8 cellular contexts compared by ENCODE assay signal in genomic region chr19:17469092-17469370, GRCh38. TPM values are rescaled to one million over a fixed set of nuclear protein-coding genes. Genes with fewer than 3 reads are reported as not detected.
DNase-seq lines count a peak whose midpoint lies in the region; ATAC-seq and TF ChIP-seq lines count a peak whose summit lies in the region.

No MANE protein-coding gene starts in this region.

- H3K36me3 ChIP-seq in left ventricle myocardium inferior = peaks cover 10% of the 10 kb centered on the region
- no peaks in the 10 kb centered on the region for H3K36me3 ChIP-seq in mesenchymal stem cell (ENCODE audit: control insufficient read depth in 1 of 2, insufficient read depth in 2 of 2, low read depth in 1 of 2, low read length in 2 of 2)
- H3K36me3 ChIP-seq in uterus = no peaks in the 10 kb centered on the region

- H3K27me3 Mint-ChIP-seq in MCF 10A (ENCODE audit: insufficient read depth, unreplicated experiment) = no peaks in the 10 kb centered on the region

- peak overlapping the region in 1 of 2 experiments; percentile 92 for H3K18ac ChIP-seq in mesenchymal stem cell (ENCODE audit: low read depth in 1 of 2, low read length in 2 of 2)

- H3K4me2 ChIP-seq in mesenchymal stem cell (ENCODE audit: low read length, poor library complexity, severe bottlenecking) = peak overlapping the region; percentile 84

- H3K9me3 Mint-ChIP-seq in MCF 10A (ENCODE audit: unreplicated experiment) = no peaks in the 10 kb centered on the region

- ATAC-seq in Right ventricle myocardium superior (ENCODE audit: poor library complexity) = no peak

- H3K9me3 ChIP-seq in left ventricle myocardium inferior (replicated peaks) = no peaks in the 10 kb centered on the region
- no peaks in the 10 kb centered on the region for H3K9me3 ChIP-seq in mesenchymal stem cell (ENCODE audit: control insufficient read depth, low read length)
- H3K9me3 ChIP-seq in uterus = no peaks in the 10 kb centered on the region

- H3K27me3 ChIP-seq in left ventricle myocardium inferior (ENCODE audit: low read depth) (no peaks in the 10 kb centered on the region), mesenchymal stem cell (ENCODE audit: control insufficient read depth in 1 of 2, insufficient read depth in 1 of 2, low read length in 2 of 2) (peaks cover 0 to 6% of the 10 kb centered on the region in 2 experiments), uterus (no peaks in the 10 kb centered on the region)

- peak overlapping the region; percentile 93 for H3K4me3 ChIP-seq in left ventricle myocardium inferior
- peak overlapping the region; percentile 67 to 77 for H3K4me3 ChIP-seq in mesenchymal stem cell (ENCODE audit: insufficient read depth in 1 of 2, low read depth in 1 of 2, low read length in 2 of 2)
- peak overlapping the region; percentile 54 to 78 for H3K4me3 ChIP-seq in uterus

- H3K4me1 Mint-ChIP-seq in MCF 10A (ENCODE audit: insufficient read depth, unreplicated experiment) = peaks cover 39% of the 10 kb centered on the region

- no peaks in the 10 kb centered on the region for H3K36me3 Mint-ChIP-seq in MCF 10A (ENCODE audit: insufficient read depth, unreplicated experiment)

- H2AFZ ChIP-seq in mesenchymal stem cell (ENCODE audit: low read depth, low read length) = peak overlapping the region; percentile 56

- peak overlapping the region; percentile 91 for H3K4me3 Mint-ChIP-seq in MCF 10A (ENCODE audit: unreplicated experiment)

- H2BK15ac ChIP-seq in mesenchymal stem cell (ENCODE audit: low read depth, poor library complexity, severe bottlenecking) = no peak overlapping the region

- H2AK5ac ChIP-seq in mesenchymal stem cell (ENCODE audit: low read length, severe bottlenecking) = no peak overlapping the region

- peak overlapping the region; percentile 87 for H3K9ac ChIP-seq in mesenchymal stem cell (ENCODE audit: low read length)

- peak overlapping the region; percentile 97 for H3K27ac ChIP-seq in left ventricle myocardium inferior (replicated peaks)
- no peak overlapping the region for H3K27ac ChIP-seq in mesenchymal stem cell (ENCODE audit: low read length, poor library complexity, severe bottlenecking)
- H3K27ac ChIP-seq in uterus = peak overlapping the region; percentile 89 to 92

- intact Hi-C loops in left ventricle myocardium inferior (cut with micrococcal nuclease) (no loop called here), Right ventricle myocardium superior (cut with DNase I) (loop anchor here (5.0 kb wide), 1 partner anchor 72 kb away; no protein-coding TSS in a partner anchor), MCF 10A (cut with micrococcal nuclease) (loop anchor here (5.0 to 10.0 kb wide), 3 partner anchors 298 to 404 kb away; partner anchors contain the start of gene RPL18A), uterus (cut with DNase I; ENCODE audit: low total_unique reads) (no loop called here)

- peak overlapping the region in 1 of 2 experiments; percentile 58 for H3K14ac ChIP-seq in mesenchymal stem cell (ENCODE audit: low read length in 2 of 2)

- BruUV-seq in MCF 10A (replicated peaks; lab: Mats Ljungman, UMichigan) = TSS peak; percentile 51

- peaks cover 15% of the 10 kb centered on the region for H3K79me1 ChIP-seq in mesenchymal stem cell (replicated peaks; ENCODE audit: low read length, poor library complexity, severe bottlenecking)

- TF ChIP-seq CTCF in left ventricle myocardium inferior (IDR thresholded peaks at IDR 0.05; ENCODE audit: borderline replicate concordance) (no peak), MCF 10A (IDR thresholded peaks at IDR 0.05; ENCODE audit: unreplicated experiment) (no peak), uterus (IDR thresholded peaks at IDR 0.05) (no peak)

- CTCF ChIA-PET in MCF 10A (lab: Yijun Ruan, JAX) = interaction anchor here (0.6 to 0.8 kb wide), 6 partner anchors 28 to 132 kb away, joined by 3 to 4 read pairs (median 4); partner anchors contain the start of genes GTPBP3 and PGLS

- no peak for DNase-seq in left ventricle myocardium inferior
- DNase-seq in Right ventricle myocardium superior = no peak
- no peak for DNase-seq in MCF 10A (ENCODE audit: unreplicated experiment)
- peak; percentile 73 for DNase-seq in mesenchymal stem cell
- DNase-seq in uterus = no peak
- no peak for DNase-seq in D341Med (ENCODE audit: low spot score)
- DNase-seq in OCI-M1 (lab: John Stamatoyannopoulos, UW) = no peak
- no peak for DNase-seq in stimulated activated CD4-positive, alpha-beta T cell treated with anti-CD3 and anti-CD28 coated beads, Interleukin-12 subunit alpha, Interleukin-12 subunit beta, amount 100 ng/mL, for 4 hours

- H2BK5ac ChIP-seq in mesenchymal stem cell (ENCODE audit: low read depth, low read length, poor library complexity, severe bottlenecking) = no peak overlapping the region

- peak overlapping the region in 1 of 2 experiments; percentile 22 for H2BK12ac ChIP-seq in mesenchymal stem cell (ENCODE audit: low read length in 2 of 2)

- peaks cover 64% of the 10 kb centered on the region for H3K4me1 ChIP-seq in left ventricle myocardium inferior
- peaks cover 22% of the 10 kb centered on the region for H3K4me1 ChIP-seq in mesenchymal stem cell (ENCODE audit: control insufficient read depth, insufficient read depth, low read depth, low read length)
- H3K4me1 ChIP-seq in uterus = peaks cover 5 to 15% of the 10 kb centered on the region in 2 donors

- no peak overlapping the region for H4K91ac ChIP-seq in mesenchymal stem cell (ENCODE audit: low read length)

- no peak for TF ChIP-seq POLR2A in uterus (IDR thresholded peaks at IDR 0.05)

- no peak overlapping the region for H2BK120ac ChIP-seq in mesenchymal stem cell (ENCODE audit: low read depth, low read length)

- H4K8ac ChIP-seq in mesenchymal stem cell (ENCODE audit: low read length) = no peak overlapping the region

- peak overlapping the region in 1 of 2 experiments; percentile 61 for H3K23ac ChIP-seq in mesenchymal stem cell (ENCODE audit: low read length in 2 of 2)

- peak overlapping the region in 1 of 2 experiments; percentile 64 for H3K4ac ChIP-seq in mesenchymal stem cell (ENCODE audit: low read depth in 1 of 2, low read length in 2 of 2)

- peak overlapping the region; percentile 97 for H3K27ac Mint-ChIP-seq in MCF 10A (ENCODE audit: low read depth, unreplicated experiment)

- POLR2A ChIA-PET in MCF 10A (lab: Yijun Ruan, JAX) = interaction anchor here (0.6 to 1.9 kb wide), 8 partner anchors 10 to 658 kb away, joined by 3 to 8 read pairs (median 4); partner anchors contain the start of genes CCDC124 and MVB12A

- 9% methylated on average over 11 of the region's 11 CpGs for WGBS in mesenchymal stem cell

RNA-seq across cellular contexts. Expression of gene SLC27A1, which starts 1.3 kb away (rescaled TPM):
- total RNA-seq in left ventricle myocardium inferior = 59.3 TPM
- total RNA-seq in Right ventricle myocardium superior = 64.2 TPM
- total RNA-seq in MCF 10A (2022) = 3.4 and 5.0 TPM in 2 replicates
- polyA plus RNA-seq in mesenchymal stem cell (2013, experiment 1 of 2) = 8.3 TPM
- polyA plus RNA-seq in mesenchymal stem cell (2013, experiment 2 of 2) = 7.9 TPM
- 10 to 100 TPM in 3 of 4 donors, 1 to 10 TPM in 1; 7.1 to 36.5 (median 26.9) TPM for total RNA-seq in uterus

RNA-seq across cellular contexts. Expression of gene NXNL1, which starts 8.3 kb away (rescaled TPM):
- total RNA-seq in left ventricle myocardium inferior = 0.33 TPM
- 0.24 TPM for total RNA-seq in Right ventricle myocardium superior
- total RNA-seq in MCF 10A (2022) = not detected in 2 replicates
- not detected for polyA plus RNA-seq in mesenchymal stem cell (2013, experiment 1 of 2)
- polyA plus RNA-seq in mesenchymal stem cell (2013, experiment 2 of 2) = not detected
- not detected for total RNA-seq in uterus

RNA-seq across cellular contexts. Expression of gene TMEM221, which starts 20.6 kb away (rescaled TPM):
- total RNA-seq in left ventricle myocardium inferior (0.14 TPM), Right ventricle myocardium superior (0.11 TPM), MCF 10A (2022) (not detected in 2 replicates), uterus (10 to 100 TPM in 1 of 4 donors, 1 to 10 TPM in 2, not detected in 1; 2.2 to 16.5 (median 3.9) TPM)
- polyA plus RNA-seq in mesenchymal stem cell (2013, experiment 1 of 2) = 0.26 TPM
- 0.25 TPM for polyA plus RNA-seq in mesenchymal stem cell (2013, experiment 2 of 2)

RNA-seq across cellular contexts. Expression of gene PGLS, which starts 42.4 kb away (rescaled TPM):
- total RNA-seq in left ventricle myocardium inferior (19.9 TPM), Right ventricle myocardium superior (19.6 TPM), MCF 10A (2022) (115 and 143 TPM in 2 replicates), uterus (10 to 100 TPM; 16.9 to 41.0 (median 34.1) TPM)
- polyA plus RNA-seq in mesenchymal stem cell (2013, experiment 1 of 2) = 128 TPM
- polyA plus RNA-seq in mesenchymal stem cell (2013, experiment 2 of 2) = 128 TPM

RNA-seq across cellular contexts. Expression of gene MVB12A, which starts 49.2 kb away (rescaled TPM):
- total RNA-seq in left ventricle myocardium inferior (19.6 TPM), Right ventricle myocardium superior (20.3 TPM), MCF 10A (2022) (47.7 and 51.1 TPM in 2 replicates), uterus (10 to 100 TPM in 3 of 4 donors, 1 to 10 TPM in 1; 3.8 to 46.7 (median 26.5) TPM)
- polyA plus RNA-seq in mesenchymal stem cell (2013, experiment 1 of 2) = 69.3 TPM
- 64.2 TPM for polyA plus RNA-seq in mesenchymal stem cell (2013, experiment 2 of 2)

Comparison
In these comparisons a context has a peak if more than half of its experiments do, and no peak if none do; other contexts are left out.
1. intact Hi-C loops: an anchor here in Right ventricle myocardium superior (5.0 kb wide) and MCF 10A (5.0 to 10.0 kb wide); none called in left ventricle myocardium inferior and uterus.